21 cellular contexts compared by ENCODE assay signal in the genomic region with DNA sequence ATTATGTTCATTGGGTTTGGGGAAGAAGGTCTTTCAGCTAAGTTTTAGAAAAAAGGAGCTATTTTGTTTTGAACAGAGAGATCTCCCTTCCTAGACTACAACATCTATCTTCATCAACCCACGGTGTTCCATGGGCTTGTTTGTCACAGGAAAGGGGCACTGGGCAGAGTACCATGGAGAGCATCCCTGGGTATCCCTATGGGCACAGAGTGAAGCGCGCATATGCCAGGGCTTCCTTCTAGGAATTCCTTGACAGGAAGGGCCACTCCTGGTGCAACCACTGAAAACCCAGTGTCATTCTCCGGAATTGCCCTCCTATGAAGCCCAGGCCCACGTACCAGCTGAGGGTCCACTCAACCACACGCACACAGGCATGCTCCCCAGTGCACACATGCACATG.
DNase-seq lines count a peak whose midpoint lies in the region; TF ChIP-seq lines count a peak whose summit lies in the region.
"Had no signal": no experiment of that assay in that cellular context is flagged by ENCODE, and none has a peak within 500 bp of the region (broad histone marks: within the 10 kb centered on the region; RNA-seq: fewer than 3 reads in every experiment).

No MANE protein-coding gene starts in this region.

- TF ChIP-seq CTCF in HFFc6 (IDR thresholded peaks at IDR 0.05) = no peak

- no peak overlapping the region for H3K4me3 Mint-ChIP-seq in HFFc6
- H3K4me3 Mint-ChIP-seq: CD14-positive monocyte; CD4-positive, alpha-beta memory T cell; CD4-positive, CD25-positive, alpha-beta regulatory T cell; CD8-positive, alpha-beta memory T cell had no signal

- TF ChIP-seq EP300 in Ishikawa (IDR thresholded peaks at IDR 0.05; ENCODE audit: borderline replicate concordance) = no peak

- peaks cover 3% of the 10 kb centered on the region; the same call in 1 of the 2 replicates for H3K9me3 Mint-ChIP-seq in HFFc6

- no peaks in the 10 kb centered on the region for H3K4me1 Mint-ChIP-seq in HFFc6 (ENCODE audit: low read depth)
- H3K4me1 Mint-ChIP-seq: CD14-positive monocyte; CD4-positive, alpha-beta memory T cell; CD4-positive, CD25-positive, alpha-beta regulatory T cell; CD8-positive, alpha-beta memory T cell had no signal

- DNase-seq in left kidney (ENCODE audit: low read depth, low spot score) (peak; percentile 14), HFFc6 (no peak), NCI-H128 (lab: John Stamatoyannopoulos, UW; ENCODE audit: unreplicated experiment) (no peak)
- no peak for DNase-seq in activated effector memory CD4-positive, alpha-beta T cell treated with Interleukin-2 at 50 U/mL for 16 hours
- DNase-seq: 8988T; ACHN; BE2C; C1 segment of cervical spinal cord; CD4-positive, alpha-beta memory T cell; CD4-positive, CD25-positive, alpha-beta regulatory T cell; CD8-positive, alpha-beta memory T cell; COR-L47; DMS 273 treated with DMSO at 0.1 percent for 48 hours; DMS153; DMS53; DMS79; DND-41; EL; GDM1 had no signal

- TF ChIP-seq RAD21 in Ishikawa (IDR thresholded peaks at IDR 0.05; ENCODE audit: low read depth) = no peak

- no peak overlapping the region for H3K27ac Mint-ChIP-seq in HFFc6
- H3K27ac Mint-ChIP-seq: CD14-positive monocyte; CD4-positive, alpha-beta memory T cell; CD4-positive, CD25-positive, alpha-beta regulatory T cell; CD8-positive, alpha-beta memory T cell had no signal

- no peaks in the 10 kb centered on the region for H3K36me3 Mint-ChIP-seq in HFFc6 (ENCODE audit: low read depth)
- H3K36me3 Mint-ChIP-seq: CD14-positive monocyte; CD4-positive, alpha-beta memory T cell; CD4-positive, CD25-positive, alpha-beta regulatory T cell; CD8-positive, alpha-beta memory T cell had no signal

- H3K27me3 Mint-ChIP-seq in HFFc6 (ENCODE audit: insufficient read depth) = peaks cover 31% of the 10 kb centered on the region
- H3K27me3 Mint-ChIP-seq: CD4-positive, CD25-positive, alpha-beta regulatory T cell; CD8-positive, alpha-beta memory T cell had no signal

TF ChIP-seq in Ishikawa, 13 proteins besides CTCF, POLR2A, EP300 and RAD21:
- TF ChIP-seq YY1 (IDR thresholded peaks at IDR 0.05; ENCODE audit: low read depth) (no peak), TAF1 (IDR thresholded peaks at IDR 0.05; ENCODE audit: low read depth) (no peak), TCF12 (IDR thresholded peaks at IDR 0.05; ENCODE audit: low read depth) (no peak), CREB1 (IDR thresholded peaks at IDR 0.05; ENCODE audit: low read depth) (no peak), NFIC (IDR thresholded peaks at IDR 0.05) (no peak), CEBPB (IDR thresholded peaks at IDR 0.05) (no peak), TEAD4 (IDR thresholded peaks at IDR 0.05) (no peak), EGR1 (IDR thresholded peaks at IDR 0.05) (no peak)
- TF ChIP-seq, protein P1, sequence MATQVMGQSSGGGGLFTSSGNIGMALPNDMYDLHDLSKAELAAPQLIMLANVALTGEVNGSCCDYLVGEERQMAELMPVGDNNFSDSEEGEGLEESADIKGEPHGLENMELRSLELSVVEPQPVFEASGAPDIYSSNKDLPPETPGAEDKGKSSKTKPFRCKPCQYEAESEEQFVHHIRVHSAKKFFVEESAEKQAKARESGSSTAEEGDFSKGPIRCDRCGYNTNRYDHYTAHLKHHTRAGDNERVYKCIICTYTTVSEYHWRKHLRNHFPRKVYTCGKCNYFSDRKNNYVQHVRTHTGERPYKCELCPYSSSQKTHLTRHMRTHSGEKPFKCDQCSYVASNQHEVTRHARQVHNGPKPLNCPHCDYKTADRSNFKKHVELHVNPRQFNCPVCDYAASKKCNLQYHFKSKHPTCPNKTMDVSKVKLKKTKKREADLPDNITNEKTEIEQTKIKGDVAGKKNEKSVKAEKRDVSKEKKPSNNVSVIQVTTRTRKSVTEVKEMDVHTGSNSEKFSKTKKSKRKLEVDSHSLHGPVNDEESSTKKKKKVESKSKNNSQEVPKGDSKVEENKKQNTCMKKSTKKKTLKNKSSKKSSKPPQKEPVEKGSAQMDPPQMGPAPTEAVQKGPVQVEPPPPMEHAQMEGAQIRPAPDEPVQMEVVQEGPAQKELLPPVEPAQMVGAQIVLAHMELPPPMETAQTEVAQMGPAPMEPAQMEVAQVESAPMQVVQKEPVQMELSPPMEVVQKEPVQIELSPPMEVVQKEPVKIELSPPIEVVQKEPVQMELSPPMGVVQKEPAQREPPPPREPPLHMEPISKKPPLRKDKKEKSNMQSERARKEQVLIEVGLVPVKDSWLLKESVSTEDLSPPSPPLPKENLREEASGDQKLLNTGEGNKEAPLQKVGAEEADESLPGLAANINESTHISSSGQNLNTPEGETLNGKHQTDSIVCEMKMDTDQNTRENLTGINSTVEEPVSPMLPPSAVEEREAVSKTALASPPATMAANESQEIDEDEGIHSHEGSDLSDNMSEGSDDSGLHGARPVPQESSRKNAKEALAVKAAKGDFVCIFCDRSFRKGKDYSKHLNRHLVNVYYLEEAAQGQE (IDR thresholded peaks at IDR 0.05; ENCODE audit: low read depth) = peak; percentile 31; the same call in 1 of the 2 replicates
